In the genomic region with DNA sequence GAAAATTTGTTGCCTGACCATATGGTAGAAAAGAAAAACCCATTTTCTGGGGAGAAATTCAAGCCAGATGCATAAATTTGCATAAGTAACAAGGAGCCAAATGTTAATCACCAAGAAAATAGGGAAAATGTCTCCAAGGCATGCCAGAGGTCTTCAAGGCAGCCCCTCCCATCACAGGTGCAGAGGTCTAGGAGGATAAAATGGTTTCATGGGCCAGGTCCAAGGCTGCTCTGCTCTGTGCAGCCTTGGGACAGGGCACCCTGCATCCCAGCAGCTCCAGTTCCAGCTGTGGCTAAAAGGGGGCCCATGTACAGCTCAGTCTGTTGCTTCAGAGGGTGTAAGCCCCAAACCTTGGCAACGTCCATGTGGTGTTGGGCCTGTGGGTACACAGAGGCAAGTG, we compare ENCODE assay signal across 37 cellular contexts.
"Had no signal": no experiment of that assay in that cellular context is flagged by ENCODE, and none has a peak within 500 bp of the region (broad histone marks: within the 10 kb centered on the region; RNA-seq: fewer than 3 reads in every experiment).

No MANE protein-coding gene starts in this region.

- H3K27ac Mint-ChIP-seq: activated B cell treated with CpG ODN at 0.5 μM for 24 hours; activated CD4-positive, alpha-beta memory T cell treated with anti-CD3 and anti-CD28 coated beads, Interleukin-2, amount 10 ng/mL, durations not matched to agents 7 days and 5 days; activated CD4-positive, alpha-beta T cell treated with anti-CD3 and anti-CD28 coated beads for 36 hours; activated CD4-positive, alpha-beta T cell treated with anti-CD3 and anti-CD28 coated beads, Interleukin-2, amount 10 ng/mL, durations not matched to agents 7 days and 5 days; activated CD8-positive, alpha-beta memory T cell treated with anti-CD3 and anti-CD28 coated beads, Interleukin-2, amount 10 ng/mL, durations not matched to agents 7 days and 5 days; activated CD8-positive, alpha-beta T cell treated with anti-CD3 and anti-CD28 coated beads, Interleukin-2, amount 10 ng/mL, durations not matched to agents 7 days and 5 days; activated naive CD4-positive, alpha-beta T cell treated with anti-CD3 and anti-CD28 coated beads for 36 hours; activated naive CD4-positive, alpha-beta T cell treated with anti-CD3 and anti-CD28 coated beads, Interleukin-2, amount 50 U/mL, for 72 hours; activated naive CD8-positive, alpha-beta T cell treated with anti-CD3 and anti-CD28 coated beads for 36 hours; activated T-cell treated with anti-CD3 and anti-CD28 coated beads, Interleukin-2, amount 50 U/mL, for 24 hours; activated T-helper 2 cell treated with anti-CD3 and anti-CD28 coated beads, Interferon-gamma antibody, Interleukin-2, Interleukin-4, amounts not matched to agents 10 μg/mL and 5 μg/mL and 100 μg/mL, durations not matched to agents 14 hours and 24 hours and 36 hours; brain; T-helper 1 cell treated with Interleukin-12 subunit alpha and Interleukin-12 subunit beta and Interleukin-4 antibody, amounts not matched to agents 30 μg/mL and 1 μg/mL, for 36 hours; T-helper 2 cell treated with Interferon-gamma antibody and Interleukin-4, amounts not matched to agents 5 μg/mL and 100 μg/mL, for 36 hours had no signal

- H3K9me3 ChIP-seq: adrenal gland, ascending aorta had no signal

- H3K27ac ChIP-seq: adrenal gland, ascending aorta, cardiac muscle cell, VCaP had no signal

- H3K4me3 Mint-ChIP-seq: activated B cell treated with CpG ODN at 0.5 μM for 24 hours; activated CD4-positive, alpha-beta memory T cell treated with anti-CD3 and anti-CD28 coated beads, Interleukin-2, amount 10 ng/mL, durations not matched to agents 7 days and 5 days; activated CD4-positive, alpha-beta T cell treated with anti-CD3 and anti-CD28 coated beads for 36 hours; activated CD4-positive, alpha-beta T cell treated with anti-CD3 and anti-CD28 coated beads, Interleukin-2, amount 10 ng/mL, durations not matched to agents 7 days and 5 days; activated CD8-positive, alpha-beta memory T cell treated with anti-CD3 and anti-CD28 coated beads, Interleukin-2, amount 10 ng/mL, durations not matched to agents 7 days and 5 days; activated CD8-positive, alpha-beta T cell treated with anti-CD3 and anti-CD28 coated beads, Interleukin-2, amount 10 ng/mL, durations not matched to agents 7 days and 5 days; activated naive CD4-positive, alpha-beta T cell treated with anti-CD3 and anti-CD28 coated beads for 36 hours; activated naive CD8-positive, alpha-beta T cell treated with anti-CD3 and anti-CD28 coated beads for 36 hours; activated T-cell treated with anti-CD3 and anti-CD28 coated beads, Interleukin-2, amount 50 U/mL, for 24 hours; brain; central memory CD8-positive, alpha-beta T cell; T-helper 1 cell treated with Interleukin-12 subunit alpha and Interleukin-12 subunit beta and Interleukin-4 antibody, amounts not matched to agents 30 μg/mL and 1 μg/mL, for 36 hours; T-helper 2 cell treated with Interferon-gamma antibody and Interleukin-4, amounts not matched to agents 5 μg/mL and 100 μg/mL, for 36 hours had no signal

- H3K9me3 Mint-ChIP-seq: activated naive CD4-positive, alpha-beta T cell treated with anti-CD3 and anti-CD28 coated beads, Interleukin-2, amount 50 U/mL, for 72 hours; T-helper 1 cell treated with Interleukin-12 subunit alpha and Interleukin-12 subunit beta and Interleukin-4 antibody, amounts not matched to agents 30 μg/mL and 1 μg/mL, for 36 hours had no signal

- H3K4me1 Mint-ChIP-seq: activated B cell treated with CpG ODN at 0.5 μM for 24 hours; activated CD4-positive, alpha-beta memory T cell treated with anti-CD3 and anti-CD28 coated beads, Interleukin-2, amount 10 ng/mL, durations not matched to agents 7 days and 5 days; activated CD4-positive, alpha-beta T cell treated with anti-CD3 and anti-CD28 coated beads for 36 hours; activated CD4-positive, alpha-beta T cell treated with anti-CD3 and anti-CD28 coated beads, Interleukin-2, amount 10 ng/mL, durations not matched to agents 7 days and 5 days; activated CD8-positive, alpha-beta memory T cell treated with anti-CD3 and anti-CD28 coated beads, Interleukin-2, amount 10 ng/mL, durations not matched to agents 7 days and 5 days; activated naive CD8-positive, alpha-beta T cell treated with anti-CD3 and anti-CD28 coated beads for 36 hours; central memory CD8-positive, alpha-beta T cell had no signal

- H3K4me1 ChIP-seq: adrenal gland, ascending aorta had no signal

- DNase-seq: activated B cell treated with CpG ODN at 0.5 μM for 24 hours; activated CD4-positive, alpha-beta memory T cell treated with anti-CD3 and anti-CD28 coated beads, Interleukin-2, amount 10 ng/mL, durations not matched to agents 7 days and 5 days; activated CD4-positive, alpha-beta T cell treated with anti-CD3 and anti-CD28 coated beads for 1 hour; activated CD4-positive, alpha-beta T cell treated with anti-CD3 and anti-CD28 coated beads for 36 hours; activated CD4-positive, alpha-beta T cell treated with anti-CD3 and anti-CD28 coated beads for 48 hours; activated CD4-positive, alpha-beta T cell treated with anti-CD3 and anti-CD28 coated beads, Interleukin-2, amount 10 ng/mL, durations not matched to agents 7 days and 5 days; activated CD4-positive, alpha-beta T cell treated with anti-CD3 and anti-CD28 coated beads, Interleukin-2, amount 50 U/mL, for 48 hours; activated CD8-positive, alpha-beta memory T cell treated with anti-CD3 and anti-CD28 coated beads for 24 hours; activated CD8-positive, alpha-beta memory T cell treated with anti-CD3 and anti-CD28 coated beads, Interleukin-2, amount 10 ng/mL, durations not matched to agents 7 days and 5 days; activated CD8-positive, alpha-beta memory T cell treated with anti-CD3 and anti-CD28 coated beads, Interleukin-2, amount 50 U/mL, for 48 hours; activated CD8-positive, alpha-beta T cell treated with anti-CD3 and anti-CD28 coated beads, Interleukin-2, amount 10 ng/mL, durations not matched to agents 7 days and 5 days; activated effector memory CD4-positive, alpha-beta T cell treated with anti-CD3 and anti-CD28 coated beads, Interleukin-2, amount 50 U/mL, for 16 hours; activated gamma-delta T cell treated with Interleukin-2 at 50 U/mL for 16 hours; activated naive CD4-positive, alpha-beta T cell; activated naive CD4-positive, alpha-beta T cell treated with anti-CD3 and anti-CD28 coated beads for 36 hours; activated naive CD4-positive, alpha-beta T cell treated with anti-CD3 and anti-CD28 coated beads, Interleukin-2, amount 50 U/mL, for 16 hours; activated naive CD8-positive, alpha-beta T cell treated with anti-CD3 and anti-CD28 coated beads for 36 hours; activated T-cell treated with anti-CD3 and anti-CD28 coated beads, Interleukin-2, amount 50 U/mL, for 24 hours; activated T-cell treated with anti-CD3 and anti-CD28 coated beads, Interleukin-2, amount 50 U/mL, for 48 hours; adrenal gland; amniotic stem cell; anterior cingulate cortex; caudate nucleus; cerebellar nuclear complex; T-helper 1 cell; T-helper 2 cell; T-helper 9 cell had no signal

- H3K36me3 Mint-ChIP-seq: activated naive CD4-positive, alpha-beta T cell treated with anti-CD3 and anti-CD28 coated beads, Interleukin-2, amount 50 U/mL, for 72 hours; activated naive CD8-positive, alpha-beta T cell treated with anti-CD3 and anti-CD28 coated beads for 36 hours had no signal

- H3K4me3 ChIP-seq: adrenal gland, ascending aorta, cardiac muscle cell had no signal

- ATAC-seq: activated CD4-positive, alpha-beta T cell treated with anti-CD3 and anti-CD28 coated beads for 36 hours; activated CD4-positive, CD25-positive, alpha-beta regulatory T cell treated with anti-CD3 and anti-CD28 coated beads, Interleukin-2, amount 50 U/mL, for 24 hours; activated CD8-positive, alpha-beta memory T cell treated with anti-CD3 and anti-CD28 coated beads, Interleukin-2, amount 10 ng/mL, durations not matched to agents 7 days and 5 days; activated CD8-positive, alpha-beta T cell treated with anti-CD3 and anti-CD28 coated beads, Interleukin-2, amount 10 ng/mL, durations not matched to agents 7 days and 5 days; activated naive CD4-positive, alpha-beta T cell treated with anti-CD3 and anti-CD28 coated beads, Interleukin-2, amount 50 U/mL, for 72 hours had no signal

- H3K27me3 ChIP-seq: adrenal gland, ascending aorta, cardiac muscle cell had no signal

- H3K27me3 Mint-ChIP-seq: activated B cell treated with CpG ODN at 0.5 μM for 24 hours; activated CD4-positive, alpha-beta memory T cell treated with anti-CD3 and anti-CD28 coated beads, Interleukin-2, amount 10 ng/mL, durations not matched to agents 7 days and 5 days had no signal

- H3K36me3 ChIP-seq: adrenal gland, ascending aorta, cardiac muscle cell had no signal
